26 cellular contexts compared by ENCODE assay signal in the genomic region with DNA sequence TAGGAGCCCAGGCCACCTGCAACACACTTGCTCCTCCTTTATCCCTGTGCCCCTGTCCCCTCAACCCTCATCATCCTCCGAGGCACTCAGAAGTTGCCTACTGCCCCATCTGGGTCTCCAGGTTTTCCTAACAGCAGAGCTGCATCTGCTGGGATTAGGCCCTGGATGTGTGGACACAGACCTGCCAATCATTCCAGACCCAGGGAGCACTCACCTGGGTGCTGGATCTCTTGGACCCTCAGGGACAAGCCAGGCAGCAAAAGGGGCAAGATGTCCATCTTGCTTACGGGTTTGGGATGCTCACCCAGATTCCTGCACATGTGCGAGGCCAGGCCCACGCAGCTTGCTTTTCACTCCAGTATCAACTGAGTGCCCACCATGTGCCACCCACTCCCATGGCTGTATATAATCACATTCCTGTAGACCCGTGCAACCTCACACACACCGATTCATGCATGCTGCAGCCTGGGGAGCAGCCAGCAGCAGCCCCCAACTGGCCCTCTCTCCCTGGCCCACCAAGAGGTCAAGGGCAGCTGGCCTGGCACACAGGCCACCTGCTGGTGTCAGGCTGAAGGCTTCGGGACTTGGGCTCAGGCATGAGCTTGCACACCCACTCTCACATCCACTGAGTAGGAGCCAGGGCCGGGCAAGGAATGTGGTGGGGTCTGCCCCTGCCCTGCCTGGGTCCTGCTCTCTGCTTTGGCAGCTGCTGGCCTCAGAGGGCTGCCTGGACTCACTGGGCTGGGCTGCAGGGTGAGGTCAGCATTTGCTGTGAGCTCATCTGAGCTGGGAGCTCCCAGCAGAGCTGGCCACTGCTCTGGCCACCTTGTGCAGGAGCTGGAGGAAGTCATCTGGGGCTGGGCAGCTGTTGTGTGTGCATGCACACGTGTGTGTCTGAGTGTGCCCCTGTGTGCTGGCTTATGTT. TPM values are rescaled to one million over a fixed set of nuclear protein-coding genes. Genes with fewer than 3 reads are reported as not detected.
DNase-seq lines count a peak whose midpoint lies in the region; ATAC-seq and TF ChIP-seq lines count a peak whose summit lies in the region.
"Had no signal": no experiment of that assay in that cellular context is flagged by ENCODE, and none has a peak within 500 bp of the region (broad histone marks: within the 10 kb centered on the region; RNA-seq: fewer than 3 reads in every experiment).

No MANE protein-coding gene starts in this region.

- peaks cover 14 to 44% of the 10 kb centered on the region in 2 donors for H3K36me3 Mint-ChIP-seq in CD4-positive, alpha-beta memory T cell

- H2AFZ ChIP-seq in IMR-90 (replicated peaks; ENCODE audit: low read length, poor library complexity), result peak overlapping the region; percentile 49
- no peak overlapping the region for H2AFZ ChIP-seq in neuronal stem cell (ENCODE audit: low read length)
- H2AFZ ChIP-seq: GM23338 had no signal

- H3K4me1 ChIP-seq in BLaER1, result peaks cover 60% of the 10 kb centered on the region
- H3K4me1 ChIP-seq in IMR-90 (ENCODE audit: control insufficient read depth, insufficient read depth, low read length), result no peaks in the 10 kb centered on the region
- peaks cover 9 to 12% of the 10 kb centered on the region in 2 donors for H3K4me1 ChIP-seq in neuronal stem cell (ENCODE audit: control insufficient read depth in 2 of 2, insufficient read depth in 1 of 2, low read depth in 1 of 2, low read length in 2 of 2)
- no peaks in the 10 kb centered on the region for H3K4me1 ChIP-seq in CD4-positive, alpha-beta memory T cell (ENCODE audit: insufficient read depth, low read length)
- peaks cover 0 to 13% (median 12%) of the 10 kb centered on the region in 3 donors for H3K4me1 ChIP-seq in esophagus squamous epithelium
- H3K4me1 ChIP-seq in Peyer's patch, result peaks cover 0 to 45% (median 19%) of the 10 kb centered on the region in 4 donors
- H3K4me1 ChIP-seq: SJSA1, vagina had no signal

- no peak for TF ChIP-seq RAD21 in IMR-90 (IDR thresholded peaks at IDR 0.05; ENCODE audit: low read length)

- H3K9me1 ChIP-seq in IMR-90 (ENCODE audit: insufficient read depth, low read length), result peaks cover 6% of the 10 kb centered on the region; the same call in 1 of the 2 replicates

- H3K4me2 ChIP-seq in BLaER1 (no peak overlapping the region), IMR-90 (ENCODE audit: low read depth, low read length) (no peak overlapping the region), neuronal stem cell (ENCODE audit: insufficient read depth, low read length, poor library complexity, severe bottlenecking) (no peak overlapping the region)
- H3K4me2 ChIP-seq: GM23338 had no signal

- H4K8ac ChIP-seq in IMR-90 (ENCODE audit: low read depth in 2 of 2, low read length in 2 of 2) (no peak overlapping the region), neuronal stem cell (ENCODE audit: low read depth, low read length) (no peak overlapping the region)

- H2BK120ac ChIP-seq in IMR-90 (ENCODE audit: low read depth, low read length), result no peak overlapping the region
- no peak overlapping the region for H2BK120ac ChIP-seq in neuronal stem cell (ENCODE audit: low read depth, low read length)

- H3K14ac ChIP-seq in IMR-90 (replicated peaks; ENCODE audit: low read depth, low read length) (no peak overlapping the region), neuronal stem cell (ENCODE audit: low read length) (peak overlapping the region; percentile 9)

- no peak overlapping the region for H3K9ac ChIP-seq in BLaER1
- H3K9ac ChIP-seq in IMR-90 (ENCODE audit: low read depth, low read length), result no peak overlapping the region
- H3K9ac ChIP-seq in neuronal stem cell (ENCODE audit: low read depth, low read length, poor library complexity), result peak overlapping the region; percentile 2

- H3K4me1 Mint-ChIP-seq in CD4-positive, alpha-beta memory T cell, result peaks cover 2 to 12% (median 9%) of the 10 kb centered on the region in 4 donors

- peaks cover 78% of the 10 kb centered on the region for H3K36me3 ChIP-seq in BLaER1
- H3K36me3 ChIP-seq in IMR-90 (ENCODE audit: control insufficient read depth, insufficient read depth, low read length), result peaks cover 20% of the 10 kb centered on the region
- peaks cover 0 to 4% of the 10 kb centered on the region in 2 donors for H3K36me3 ChIP-seq in neuronal stem cell (replicated peaks in 1 of 2; ENCODE audit: control insufficient read depth in 2 of 2, insufficient read depth in 2 of 2, low read length in 2 of 2)
- H3K36me3 ChIP-seq in CD4-positive, alpha-beta memory T cell (ENCODE audit: insufficient read depth, low read length), result peaks cover 13% of the 10 kb centered on the region
- H3K36me3 ChIP-seq in esophagus squamous epithelium, result peaks cover 0 to 93% (median 17%) of the 10 kb centered on the region in 3 donors
- peaks cover 0 to 73% (median 0%) of the 10 kb centered on the region in 3 donors for H3K36me3 ChIP-seq in Peyer's patch

- intact Hi-C loops in IMR-90 (cut with micrococcal nuclease) (no loop called here), esophagus squamous epithelium (cut with DNase I) (no loop called here)
- intact Hi-C loops in CD4-positive, alpha-beta memory T cell (cut with micrococcal nuclease), result no loop called here

- peaks cover 0 to 2% (median 0%) of the 10 kb centered on the region in 8 donors for H3K9me3 Mint-ChIP-seq in CD4-positive, alpha-beta memory T cell
- H3K9me3 Mint-ChIP-seq: activated B cell treated with CpG ODN at 0.5 μM for 24 hours; activated naive CD4-positive, alpha-beta T cell treated with anti-CD3 and anti-CD28 coated beads, Interleukin-2, amount 50 U/mL, for 24 hours; GM23338; stimulated activated naive CD8-positive, alpha-beta T cell treated with anti-CD3 and anti-CD28 coated beads, Interleukin-15, Interleukin-2, amounts not matched to agents 100 ng/mL and 50 ng/mL, for 24 hours had no signal

- no peak overlapping the region for H3K56ac ChIP-seq in IMR-90 (ENCODE audit: extremely low read depth, insufficient read depth, low read length)

- peak overlapping the region in 3 of 7 donors; percentile 12 to 64 (median 47) for H3K27ac Mint-ChIP-seq in CD4-positive, alpha-beta memory T cell
- H3K27ac Mint-ChIP-seq: stimulated activated naive CD8-positive, alpha-beta T cell treated with anti-CD3 and anti-CD28 coated beads, Interleukin-15, Interleukin-2, amounts not matched to agents 100 ng/mL and 50 ng/mL, for 24 hours had no signal

- H3K79me1 ChIP-seq in IMR-90 (ENCODE audit: low read depth in 1 of 2, low read length in 2 of 2) (peaks cover 0 to 37% of the 10 kb centered on the region in 2 experiments), neuronal stem cell (ENCODE audit: low read depth, low read length) (peaks cover 5% of the 10 kb centered on the region)

- peak; percentile 72 for ATAC-seq in IMR-90 (ENCODE audit: low read depth)
- ATAC-seq: GM23338, lower lobe of right lung had no signal

- no peak overlapping the region for H4K91ac ChIP-seq in IMR-90 (ENCODE audit: insufficient read depth, low read depth, low read length)
- H4K91ac ChIP-seq in neuronal stem cell (ENCODE audit: low read depth, low read length, poor library complexity), result no peak overlapping the region

- no peaks in the 10 kb centered on the region for H3K9me3 ChIP-seq in BLaER1
- no peaks in the 10 kb centered on the region for H3K9me3 ChIP-seq in IMR-90 (ENCODE audit: control insufficient read depth, insufficient read depth, low read length)
- peaks cover 0 to 2% of the 10 kb centered on the region in 2 donors for H3K9me3 ChIP-seq in neuronal stem cell (replicated peaks in 1 of 2; ENCODE audit: control insufficient read depth in 2 of 2, insufficient read depth in 1 of 2, low read depth in 1 of 2, low read length in 2 of 2)
- no peaks in the 10 kb centered on the region for H3K9me3 ChIP-seq in CD4-positive, alpha-beta memory T cell (ENCODE audit: control insufficient read depth in 1 of 2, low read length in 2 of 2)
- H3K9me3 ChIP-seq in esophagus squamous epithelium, result no peaks in the 10 kb centered on the region
- no peaks in the 10 kb centered on the region for H3K9me3 ChIP-seq in Peyer's patch
- H3K9me3 ChIP-seq: heart right ventricle, lower lobe of right lung, SJSA1, thoracic aorta, vagina had no signal

- TF ChIP-seq CTCF in IMR-90 (conservative IDR thresholded peaks at IDR 0.05; ENCODE audit: low read depth, low read length) (no peak), fibroblast of the aortic adventitia (IDR thresholded peaks at IDR 0.05; ENCODE audit: insufficient read depth, low read length) (peak; percentile 1), esophagus squamous epithelium (IDR thresholded peaks at IDR 0.05) (no peak), Peyer's patch (IDR thresholded peaks at IDR 0.05) (no peak)

- no peak overlapping the region for H2BK12ac ChIP-seq in neuronal stem cell (ENCODE audit: low read length)

- POLR2A ChIA-PET in IMR-90 (lab: Charles Lee; ENCODE audit: unreplicated experiment), result no interaction called here
- POLR2A ChIA-PET in CD4-positive, alpha-beta memory T cell (lab: Charles Lee; ENCODE audit: partially characterized antibody), result interaction anchor here (1.0 kb wide), 1 partner anchor 15 kb away, joined by 3 read pairs; a partner anchor contains a TSS

- no peak overlapping the region for H2BK15ac ChIP-seq in IMR-90 (ENCODE audit: low read depth, low read length)
- H2BK15ac ChIP-seq in neuronal stem cell (ENCODE audit: low read length), result no peak overlapping the region

- H2BK20ac ChIP-seq in IMR-90 (ENCODE audit: low read depth, low read length), result no peak overlapping the region

- in situ Hi-C loops in IMR-90 (cut with MboI; ENCODE audit: low sequenced_read_pairs), result no loop called here

- peak overlapping the region; percentile 60 for H2AK9ac ChIP-seq in IMR-90 (replicated peaks; ENCODE audit: low read depth, low read length, poor library complexity)

- dilution Hi-C loops in IMR-90 (cut with HindIII; ENCODE audit: low sequenced_read_pairs, unreplicated experiment), result no loop called here

- no peaks in the 10 kb centered on the region for H3K27me3 ChIP-seq in BLaER1
- no peaks in the 10 kb centered on the region for H3K27me3 ChIP-seq in IMR-90 (ENCODE audit: control insufficient read depth, insufficient read depth, low read length)
- peaks cover 0 to 11% (median 0%) of the 10 kb centered on the region in 3 experiments for H3K27me3 ChIP-seq in neuronal stem cell (ENCODE audit: control insufficient read depth in 3 of 3, insufficient read depth in 3 of 3, low read depth in 1 of 3, low read length in 3 of 3)
- no peaks in the 10 kb centered on the region for H3K27me3 ChIP-seq in CD4-positive, alpha-beta memory T cell (ENCODE audit: insufficient read depth, low read length)
- no peaks in the 10 kb centered on the region for H3K27me3 ChIP-seq in esophagus squamous epithelium
- H3K27me3 ChIP-seq in Peyer's patch, result no peaks in the 10 kb centered on the region
- H3K27me3 ChIP-seq: heart right ventricle, SJSA1, vagina had no signal

- H3K27ac ChIP-seq in BLaER1 (0 out of 2 replicates have a peak overlapping the region, but pooled peaks have one; percentile 6), IMR-90 (ENCODE audit: insufficient read depth, low read length) (no peak overlapping the region), neuronal stem cell (replicated peaks; ENCODE audit: low read length) (no peak overlapping the region), esophagus squamous epithelium (no peak overlapping the region), Peyer's patch (peak overlapping the region in 1 of 4 donors; percentile 38)
- H3K27ac ChIP-seq in CD4-positive, alpha-beta memory T cell (ENCODE audit: low read depth, low read length), result no peak overlapping the region
- H3K27ac ChIP-seq: epithelial cell of prostate, heart right ventricle, lower lobe of right lung, SJSA1, thoracic aorta, vagina had no signal

- H2BK5ac ChIP-seq in IMR-90 (ENCODE audit: low read depth, low read length, poor library complexity, severe bottlenecking) (no peak overlapping the region), neuronal stem cell (ENCODE audit: low read length) (no peak overlapping the region)

- no TSS peak for BruUV-seq in IMR-90 (replicated peaks; lab: Mats Ljungman, UMichigan)

- no peaks in the 10 kb centered on the region for H3K27me3 Mint-ChIP-seq in CD4-positive, alpha-beta memory T cell
- H3K27me3 Mint-ChIP-seq: activated B cell treated with CpG ODN at 0.5 μM for 24 hours; activated naive CD4-positive, alpha-beta T cell treated with anti-CD3 and anti-CD28 coated beads, Interleukin-2, amount 50 U/mL, for 24 hours; stimulated activated naive CD8-positive, alpha-beta T cell treated with anti-CD3 and anti-CD28 coated beads, Interleukin-15, Interleukin-2, amounts not matched to agents 100 ng/mL and 50 ng/mL, for 24 hours had no signal

- 97% methylated on average over 4 of the region's 9 CpGs; no CpG with 5 or more reads in 1 of the 2 experiments for WGBS in IMR-90 (ENCODE audit: extremely low coverage in 2 of 2, insufficient read length in 1 of 2), 2 experiments
- no CpG with 5 or more reads among the region's 9 CpGs for WGBS in neuronal stem cell (ENCODE audit: extremely low coverage in 2 of 2, insufficient read length in 2 of 2, insufficient replicate concordance in 1 of 2), 2 donors
- 87 to 93% methylated on average over 3 to 7 of the region's 9 CpGs for WGBS in esophagus squamous epithelium, 2 donors

- no peak overlapping the region for H3K4me3 Mint-ChIP-seq in CD4-positive, alpha-beta memory T cell
- H3K4me3 Mint-ChIP-seq: activated B cell treated with CpG ODN at 0.5 μM for 24 hours; activated naive CD4-positive, alpha-beta T cell treated with anti-CD3 and anti-CD28 coated beads, Interleukin-2, amount 50 U/mL, for 24 hours; GM23338; stimulated activated naive CD8-positive, alpha-beta T cell treated with anti-CD3 and anti-CD28 coated beads, Interleukin-15, Interleukin-2, amounts not matched to agents 100 ng/mL and 50 ng/mL, for 24 hours had no signal

- H4K20me1 ChIP-seq in BLaER1 (peaks cover 100% of the 10 kb centered on the region), IMR-90 (ENCODE audit: insufficient read depth, low read length) (peaks cover 10% of the 10 kb centered on the region; the same call in 1 of the 2 replicates)

- H3K4ac ChIP-seq in IMR-90 (ENCODE audit: low read depth, low read length) (no peak overlapping the region), neuronal stem cell (ENCODE audit: low read length) (no peak overlapping the region)

- H3K18ac ChIP-seq in IMR-90 (ENCODE audit: low read depth, low read length), result no peak overlapping the region
- H3K18ac ChIP-seq in neuronal stem cell (ENCODE audit: low read length), result peak overlapping the region; percentile 80

- CTCF ChIA-PET in IMR-90 (lab: Yijun Ruan, JAX), result interaction anchor here (0.6 kb wide), 1 partner anchor 1850 kb away, joined by 3 read pairs; no protein-coding TSS in a partner anchor
- CTCF ChIA-PET in CD4-positive, alpha-beta memory T cell (lab: Charles Lee; ENCODE audit: partially characterized antibody), result interaction anchor here (0.9 kb wide), 1 partner anchor 19 kb away, joined by 4 read pairs; no protein-coding TSS in a partner anchor

- no peak overlapping the region for H4K5ac ChIP-seq in IMR-90 (ENCODE audit: low read depth, low read length)

- H3K23ac ChIP-seq in IMR-90 (ENCODE audit: low read depth, low read length) (no peak overlapping the region), neuronal stem cell (ENCODE audit: low read depth, low read length, poor library complexity) (no peak overlapping the region)

- H2AK5ac ChIP-seq in IMR-90 (ENCODE audit: low read depth, low read length) (no peak overlapping the region), neuronal stem cell (ENCODE audit: low read depth, low read length) (peak overlapping the region; percentile 28)

- DNase-seq in IMR-90 (peak; percentile 39), fibroblast of the aortic adventitia (ENCODE audit: low read depth) (peak; percentile 8), neuronal stem cell (ENCODE audit: low spot score) (no peak), esophagus squamous epithelium (lab: John Stamatoyannopoulos, UW) (no peak), hippocampal formation (lab: John Stamatoyannopoulos, UW) (no peak), Peyer's patch (no peak)
- DNase-seq in CD4-positive, alpha-beta memory T cell, result no peak
- DNase-seq: activated B cell treated with CpG ODN at 0.5 μM for 24 hours, AML-193, amygdala, DMS79, GF-D8, heart right ventricle, lower lobe of right lung, MM.1S, NCI-H2029 treated with DMSO at 0.1 percent for 48 hours, NCI-H526 treated with DMSO at 0.1 percent for 48 hours, T-helper 1 cell had no signal

- H3K4me3 ChIP-seq in BLaER1 (no peak overlapping the region), IMR-90 (ENCODE audit: insufficient read depth, low read depth, low read length) (no peak overlapping the region), fibroblast of the aortic adventitia (ENCODE audit: low read depth, low read length) (no peak overlapping the region), neuronal stem cell (ENCODE audit: low read length in 2 of 2) (no peak overlapping the region), esophagus squamous epithelium (no peak overlapping the region), Peyer's patch (no peak overlapping the region)
- no peak overlapping the region for H3K4me3 ChIP-seq in CD4-positive, alpha-beta memory T cell (ENCODE audit: low read length in 2 of 2)
- H3K4me3 ChIP-seq: GM23338, heart right ventricle, lower lobe of right lung, SJSA1, thoracic aorta, vagina had no signal

- TF ChIP-seq POLR2A in IMR-90 (IDR thresholded peaks at IDR 0.05; ENCODE audit: low read depth, low read length), result no peak
- no peak for TF ChIP-seq POLR2A in esophagus squamous epithelium (IDR thresholded peaks at IDR 0.05)
- no peak for TF ChIP-seq POLR2A in Peyer's patch (IDR thresholded peaks at IDR 0.05)

RNA-seq across cellular contexts. Expression of a gene that starts 14.9 kb away (rescaled TPM):
- total RNA-seq in IMR-90 (2012; rRNA removed), result 3.3 and 4.3 TPM in 2 replicates
- polyA plus RNA-seq in IMR-90 (2012; rRNA removed), result 19.0 TPM in 2 replicates
- 17.1 and 19.0 TPM in 2 replicates for polyA plus RNA-seq in IMR-90 (2012; cell fraction: cytosol; rRNA removed)
- 26.5 and 37.5 TPM in 2 replicates for polyA plus RNA-seq in IMR-90 (2012; cell fraction: nucleus; rRNA removed; ENCODE audit: low replicate concordance)
- total RNA-seq in fibroblast of the aortic adventitia (ENCODE audit: low replicate concordance), result 1.6 and 2.9 TPM in 2 replicates
- 7.8 TPM for polyA plus RNA-seq in neuronal stem cell (2013, experiment 1 of 2)
- 7.9 TPM for polyA plus RNA-seq in neuronal stem cell (2013, experiment 2 of 2)
- 10 to 100 TPM; 15.7 to 16.6 TPM for total RNA-seq in CD4-positive, alpha-beta memory T cell
- polyA plus RNA-seq in CD4-positive, alpha-beta memory T cell, result 10 to 100 TPM in 1 of 2 donors, 1 to 10 TPM in 1; 6.6 to 26.4 TPM
- 10 to 100 TPM in 3 of 4 donors, 1 to 10 TPM in 1; 8.8 to 21.5 (median 20.1) TPM for total RNA-seq in esophagus squamous epithelium
- 10 to 100 TPM; 36.3 to 73.1 (median 70.6) TPM for total RNA-seq in Peyer's patch

RNA-seq across cellular contexts. Expression of a gene that starts 45.6 kb away (rescaled TPM):
- 23.5 and 28.6 TPM in 2 replicates for total RNA-seq in IMR-90 (2012; rRNA removed)
- 11.6 and 14.5 TPM in 2 replicates for polyA plus RNA-seq in IMR-90 (2012; rRNA removed)
- polyA plus RNA-seq in IMR-90 (2012; cell fraction: cytosol; rRNA removed), result 10.2 and 10.4 TPM in 2 replicates
- 8.4 and 10.0 TPM in 2 replicates for polyA plus RNA-seq in IMR-90 (2012; cell fraction: nucleus; rRNA removed; ENCODE audit: low replicate concordance)
- 13.9 and 15.4 TPM in 2 replicates for total RNA-seq in fibroblast of the aortic adventitia (ENCODE audit: low replicate concordance)
- 9.3 TPM for polyA plus RNA-seq in neuronal stem cell (2013, experiment 1 of 2)
- polyA plus RNA-seq in neuronal stem cell (2013, experiment 2 of 2), result 9.6 TPM
- 10 to 100 TPM; 25.3 to 28.4 TPM for total RNA-seq in CD4-positive, alpha-beta memory T cell
- polyA plus RNA-seq in CD4-positive, alpha-beta memory T cell, result 10 to 100 TPM; 21.2 to 23.8 TPM
- 10 to 100 TPM in 3 of 4 donors, 1 to 10 TPM in 1; 4.9 to 18.2 (median 12.8) TPM for total RNA-seq in esophagus squamous epithelium
- total RNA-seq in Peyer's patch, result 10 to 100 TPM in 3 of 4 donors, 1 to 10 TPM in 1; 9.0 to 19.8 (median 10.8) TPM

Comparison
In these comparisons a context has a peak if more than half of its experiments do, and no peak if none do; other contexts are left out.
1. DNase-seq: peak in IMR-90 (single experiment) and fibroblast of the aortic adventitia (single experiment); none in neuronal stem cell (single experiment), CD4-positive, alpha-beta memory T cell (0 of 5), esophagus squamous epithelium (single experiment), hippocampal formation (0 of 2) and Peyer's patch (0 of 3).